In the genomic region with DNA sequence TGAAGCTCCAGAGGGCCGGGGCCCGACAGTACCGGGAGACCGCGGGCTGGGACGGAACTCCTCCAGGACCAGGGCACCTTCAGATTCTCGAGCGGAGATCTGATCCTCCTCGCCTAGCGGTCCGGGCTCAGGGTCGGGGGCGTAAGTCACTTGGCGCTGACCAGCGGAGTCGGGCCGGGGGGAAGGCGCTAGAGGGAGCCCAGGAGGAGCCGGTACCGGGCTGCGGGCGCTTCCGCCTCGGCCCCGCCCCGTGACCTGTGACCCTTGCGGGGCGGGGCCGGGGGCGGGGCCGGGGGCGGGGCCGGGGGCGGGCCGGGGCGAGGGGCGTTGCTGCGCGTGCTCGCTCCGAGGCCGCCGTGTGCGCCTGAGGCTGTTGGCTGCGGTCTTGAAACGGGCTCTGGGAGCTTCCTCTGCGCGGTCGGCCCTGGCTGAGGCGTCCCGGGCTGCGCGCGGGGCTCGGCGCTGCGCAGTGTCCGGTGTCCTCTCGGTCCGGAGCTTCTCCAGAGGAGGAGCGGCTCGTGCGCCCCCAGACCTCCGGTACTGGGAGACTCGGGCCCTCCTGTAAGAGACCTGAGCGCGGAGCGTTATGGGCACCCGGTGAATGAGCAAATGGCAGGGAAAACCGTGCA, we compare ENCODE assay signal across 1 cellular context.
TF ChIP-seq lines count a peak whose summit lies in the region.

A gene (minus strand): TSS at position 239 of the 629 bp plus-strand sequence. CDS start 373 bp downstream, outside the sequence.

TF ChIP-seq in HEK293, 187 proteins besides CTCF, POLR2A, EP300 and RAD21 (continued from another document):
- TF ChIP-seq ZNF624 (tag by site-specific recombination; IDR thresholded peaks at IDR 0.05) (no peak), ZNF391 (tag by site-specific recombination; IDR thresholded peaks at IDR 0.05; ENCODE audit: borderline replicate concordance, low read depth) (no peak), ZNF174 (tag by site-specific recombination; IDR thresholded peaks at IDR 0.05) (no peak), ZNF121 (tag by site-specific recombination; IDR thresholded peaks at IDR 0.05) (no peak), ZNF792 (tag by site-specific recombination; IDR thresholded peaks at IDR 0.05) (no peak), ZNF10 (tag by site-specific recombination; IDR thresholded peaks at IDR 0.05) (no peak), SP2 (tag by site-specific recombination; IDR thresholded peaks at IDR 0.05) (peak; percentile 14; the same call in 1 of the 2 replicates), ZSCAN23 (tag by site-specific recombination; IDR thresholded peaks at IDR 0.05) (no peak), ZFP37 (tag by site-specific recombination; IDR thresholded peaks at IDR 0.05) (no peak), KLF10 (tag by site-specific recombination; IDR thresholded peaks at IDR 0.05) (0 out of 2 replicates have a peak, but pooled peaks have one; percentile 46), ZNF146 (tag by site-specific recombination; IDR thresholded peaks at IDR 0.05) (no peak), ZNF239 (tag by site-specific recombination; IDR thresholded peaks at IDR 0.05) (no peak), ZNF341 (tag by site-specific recombination; IDR thresholded peaks at IDR 0.05; ENCODE audit: low read depth) (peak; percentile 24; the same call in 1 of the 2 replicates), ZNF548 (tag by site-specific recombination; IDR thresholded peaks at IDR 0.05) (no peak), REPIN1 (tag by site-specific recombination; IDR thresholded peaks at IDR 0.05; ENCODE audit: low read depth) (no peak), MEIS1 (CRISPR knock-in tag; IDR thresholded peaks at IDR 0.05; ENCODE audit: borderline replicate concordance) (no peak), SP7 (tag by site-specific recombination; IDR thresholded peaks at IDR 0.05) (no peak), ZSCAN16 (tag by site-specific recombination; IDR thresholded peaks at IDR 0.05) (no peak), ZNF529 (tag by site-specific recombination; IDR thresholded peaks at IDR 0.05; ENCODE audit: insufficient replicate concordance) (no peak), KLF9 (tag by site-specific recombination; IDR thresholded peaks at IDR 0.05; ENCODE audit: low read depth) (peak; percentile 51), HOXC10 (CRISPR knock-in tag; IDR thresholded peaks at IDR 0.05) (no peak), ZNF626 (tag by site-specific recombination; IDR thresholded peaks at IDR 0.05) (no peak)
- TF ChIP-seq, protein P1, sequence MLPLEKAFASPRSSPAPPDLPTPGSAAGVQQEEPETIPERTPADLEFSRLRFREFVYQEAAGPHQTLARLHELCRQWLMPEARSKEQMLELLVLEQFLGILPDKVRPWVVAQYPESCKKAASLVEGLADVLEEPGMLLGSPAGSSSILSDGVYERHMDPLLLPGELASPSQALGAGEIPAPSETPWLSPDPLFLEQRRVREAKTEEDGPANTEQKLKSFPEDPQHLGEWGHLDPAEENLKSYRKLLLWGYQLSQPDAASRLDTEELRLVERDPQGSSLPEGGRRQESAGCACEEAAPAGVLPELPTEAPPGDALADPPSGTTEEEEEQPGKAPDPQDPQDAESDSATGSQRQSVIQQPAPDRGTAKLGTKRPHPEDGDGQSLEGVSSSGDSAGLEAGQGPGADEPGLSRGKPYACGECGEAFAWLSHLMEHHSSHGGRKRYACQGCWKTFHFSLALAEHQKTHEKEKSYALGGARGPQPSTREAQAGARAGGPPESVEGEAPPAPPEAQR (tag by site-specific recombination; IDR thresholded peaks at IDR 0.05) = no peak
- TF ChIP-seq, protein P2, sequence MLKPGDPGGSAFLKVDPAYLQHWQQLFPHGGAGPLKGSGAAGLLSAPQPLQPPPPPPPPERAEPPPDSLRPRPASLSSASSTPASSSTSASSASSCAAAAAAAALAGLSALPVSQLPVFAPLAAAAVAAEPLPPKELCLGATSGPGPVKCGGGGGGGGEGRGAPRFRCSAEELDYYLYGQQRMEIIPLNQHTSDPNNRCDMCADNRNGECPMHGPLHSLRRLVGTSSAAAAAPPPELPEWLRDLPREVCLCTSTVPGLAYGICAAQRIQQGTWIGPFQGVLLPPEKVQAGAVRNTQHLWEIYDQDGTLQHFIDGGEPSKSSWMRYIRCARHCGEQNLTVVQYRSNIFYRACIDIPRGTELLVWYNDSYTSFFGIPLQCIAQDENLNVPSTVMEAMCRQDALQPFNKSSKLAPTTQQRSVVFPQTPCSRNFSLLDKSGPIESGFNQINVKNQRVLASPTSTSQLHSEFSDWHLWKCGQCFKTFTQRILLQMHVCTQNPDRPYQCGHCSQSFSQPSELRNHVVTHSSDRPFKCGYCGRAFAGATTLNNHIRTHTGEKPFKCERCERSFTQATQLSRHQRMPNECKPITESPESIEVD (tag by site-specific recombination; IDR thresholded peaks at IDR 0.05) = no peak
- TF ChIP-seq, protein P3, sequence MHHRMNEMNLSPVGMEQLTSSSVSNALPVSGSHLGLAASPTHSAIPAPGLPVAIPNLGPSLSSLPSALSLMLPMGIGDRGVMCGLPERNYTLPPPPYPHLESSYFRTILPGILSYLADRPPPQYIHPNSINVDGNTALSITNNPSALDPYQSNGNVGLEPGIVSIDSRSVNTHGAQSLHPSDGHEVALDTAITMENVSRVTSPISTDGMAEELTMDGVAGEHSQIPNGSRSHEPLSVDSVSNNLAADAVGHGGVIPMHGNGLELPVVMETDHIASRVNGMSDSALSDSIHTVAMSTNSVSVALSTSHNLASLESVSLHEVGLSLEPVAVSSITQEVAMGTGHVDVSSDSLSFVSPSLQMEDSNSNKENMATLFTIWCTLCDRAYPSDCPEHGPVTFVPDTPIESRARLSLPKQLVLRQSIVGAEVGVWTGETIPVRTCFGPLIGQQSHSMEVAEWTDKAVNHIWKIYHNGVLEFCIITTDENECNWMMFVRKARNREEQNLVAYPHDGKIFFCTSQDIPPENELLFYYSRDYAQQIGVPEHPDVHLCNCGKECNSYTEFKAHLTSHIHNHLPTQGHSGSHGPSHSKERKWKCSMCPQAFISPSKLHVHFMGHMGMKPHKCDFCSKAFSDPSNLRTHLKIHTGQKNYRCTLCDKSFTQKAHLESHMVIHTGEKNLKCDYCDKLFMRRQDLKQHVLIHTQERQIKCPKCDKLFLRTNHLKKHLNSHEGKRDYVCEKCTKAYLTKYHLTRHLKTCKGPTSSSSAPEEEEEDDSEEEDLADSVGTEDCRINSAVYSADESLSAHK (tag by site-specific recombination; IDR thresholded peaks at IDR 0.05) = 0 out of 2 replicates have a peak, but pooled peaks have one; percentile 21
- TF ChIP-seq, protein P4, sequence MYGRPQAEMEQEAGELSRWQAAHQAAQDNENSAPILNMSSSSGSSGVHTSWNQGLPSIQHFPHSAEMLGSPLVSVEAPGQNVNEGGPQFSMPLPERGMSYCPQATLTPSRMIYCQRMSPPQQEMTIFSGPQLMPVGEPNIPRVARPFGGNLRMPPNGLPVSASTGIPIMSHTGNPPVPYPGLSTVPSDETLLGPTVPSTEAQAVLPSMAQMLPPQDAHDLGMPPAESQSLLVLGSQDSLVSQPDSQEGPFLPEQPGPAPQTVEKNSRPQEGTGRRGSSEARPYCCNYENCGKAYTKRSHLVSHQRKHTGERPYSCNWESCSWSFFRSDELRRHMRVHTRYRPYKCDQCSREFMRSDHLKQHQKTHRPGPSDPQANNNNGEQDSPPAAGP (tag by site-specific recombination; IDR thresholded peaks at IDR 0.05) = no peak
- TF ChIP-seq, protein P5, sequence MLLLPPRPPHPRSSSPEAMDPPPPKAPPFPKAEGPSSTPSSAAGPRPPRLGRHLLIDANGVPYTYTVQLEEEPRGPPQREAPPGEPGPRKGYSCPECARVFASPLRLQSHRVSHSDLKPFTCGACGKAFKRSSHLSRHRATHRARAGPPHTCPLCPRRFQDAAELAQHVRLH (tag by site-specific recombination; IDR thresholded peaks at IDR 0.05) = no peak
- TF ChIP-seq, protein P6, sequence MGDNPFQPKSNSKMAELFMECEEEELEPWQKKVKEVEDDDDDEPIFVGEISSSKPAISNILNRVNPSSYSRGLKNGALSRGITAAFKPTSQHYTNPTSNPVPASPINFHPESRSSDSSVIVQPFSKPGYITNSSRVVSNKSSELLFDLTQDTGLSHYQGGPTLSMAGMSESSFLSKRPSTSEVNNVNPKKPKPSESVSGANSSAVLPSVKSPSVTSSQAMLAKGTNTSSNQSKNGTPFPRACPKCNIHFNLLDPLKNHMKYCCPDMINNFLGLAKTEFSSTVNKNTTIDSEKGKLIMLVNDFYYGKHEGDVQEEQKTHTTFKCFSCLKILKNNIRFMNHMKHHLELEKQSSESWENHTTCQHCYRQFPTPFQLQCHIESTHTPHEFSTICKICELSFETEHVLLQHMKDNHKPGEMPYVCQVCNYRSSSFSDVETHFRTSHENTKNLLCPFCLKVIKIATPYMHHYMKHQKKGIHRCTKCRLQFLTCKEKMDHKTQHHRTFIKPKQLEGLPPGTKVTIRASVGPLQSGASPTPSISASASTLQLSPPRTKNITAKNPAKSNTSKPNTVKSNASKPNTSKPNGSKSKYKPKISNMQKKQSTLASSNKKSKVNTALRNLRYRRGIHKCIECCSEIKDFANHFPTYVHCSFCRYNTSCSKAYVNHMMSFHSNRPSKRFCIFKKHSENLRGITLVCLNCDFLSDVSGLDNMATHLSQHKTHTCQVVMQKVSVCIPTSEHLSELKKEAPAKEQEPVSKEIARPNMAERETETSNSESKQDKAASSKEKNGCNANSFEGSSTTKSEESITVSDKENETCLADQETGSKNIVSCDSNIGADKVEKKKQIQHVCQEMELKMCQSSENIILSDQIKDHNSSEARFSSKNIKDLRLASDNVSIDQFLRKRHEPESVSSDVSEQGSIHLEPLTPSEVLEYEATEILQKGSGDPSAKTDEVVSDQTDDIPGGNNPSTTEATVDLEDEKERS (tag by site-specific recombination; IDR thresholded peaks at IDR 0.05) = no peak
- TF ChIP-seq, protein P7, sequence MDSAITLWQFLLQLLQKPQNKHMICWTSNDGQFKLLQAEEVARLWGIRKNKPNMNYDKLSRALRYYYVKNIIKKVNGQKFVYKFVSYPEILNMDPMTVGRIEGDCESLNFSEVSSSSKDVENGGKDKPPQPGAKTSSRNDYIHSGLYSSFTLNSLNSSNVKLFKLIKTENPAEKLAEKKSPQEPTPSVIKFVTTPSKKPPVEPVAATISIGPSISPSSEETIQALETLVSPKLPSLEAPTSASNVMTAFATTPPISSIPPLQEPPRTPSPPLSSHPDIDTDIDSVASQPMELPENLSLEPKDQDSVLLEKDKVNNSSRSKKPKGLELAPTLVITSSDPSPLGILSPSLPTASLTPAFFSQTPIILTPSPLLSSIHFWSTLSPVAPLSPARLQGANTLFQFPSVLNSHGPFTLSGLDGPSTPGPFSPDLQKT (IDR thresholded peaks at IDR 0.05; ENCODE audit: borderline replicate concordance, low read depth, low read length) = no peak
- TF ChIP-seq, protein P8, sequence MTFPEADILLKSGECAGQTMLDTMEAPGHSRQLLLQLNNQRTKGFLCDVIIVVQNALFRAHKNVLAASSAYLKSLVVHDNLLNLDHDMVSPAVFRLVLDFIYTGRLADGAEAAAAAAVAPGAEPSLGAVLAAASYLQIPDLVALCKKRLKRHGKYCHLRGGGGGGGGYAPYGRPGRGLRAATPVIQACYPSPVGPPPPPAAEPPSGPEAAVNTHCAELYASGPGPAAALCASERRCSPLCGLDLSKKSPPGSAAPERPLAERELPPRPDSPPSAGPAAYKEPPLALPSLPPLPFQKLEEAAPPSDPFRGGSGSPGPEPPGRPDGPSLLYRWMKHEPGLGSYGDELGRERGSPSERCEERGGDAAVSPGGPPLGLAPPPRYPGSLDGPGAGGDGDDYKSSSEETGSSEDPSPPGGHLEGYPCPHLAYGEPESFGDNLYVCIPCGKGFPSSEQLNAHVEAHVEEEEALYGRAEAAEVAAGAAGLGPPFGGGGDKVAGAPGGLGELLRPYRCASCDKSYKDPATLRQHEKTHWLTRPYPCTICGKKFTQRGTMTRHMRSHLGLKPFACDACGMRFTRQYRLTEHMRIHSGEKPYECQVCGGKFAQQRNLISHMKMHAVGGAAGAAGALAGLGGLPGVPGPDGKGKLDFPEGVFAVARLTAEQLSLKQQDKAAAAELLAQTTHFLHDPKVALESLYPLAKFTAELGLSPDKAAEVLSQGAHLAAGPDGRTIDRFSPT (tag by site-specific recombination; IDR thresholded peaks at IDR 0.05) = no peak
